24 cellular contexts compared by ENCODE assay signal in genomic region chr11:88375927-88376470, GRCh38.
"Had no signal": no experiment of that assay in that cellular context is flagged by ENCODE, and none has a peak within 500 bp of the region (broad histone marks: within the 10 kb centered on the region; RNA-seq: fewer than 3 reads in every experiment).

No MANE protein-coding gene starts in this region.

- H3K27ac Mint-ChIP-seq: activated naive CD4-positive, alpha-beta T cell treated with anti-CD3 and anti-CD28 coated beads for 36 hours; activated naive CD8-positive, alpha-beta T cell; activated T-helper 17 cell treated with anti-CD3 and anti-CD28 coated beads, Interleukin-2, amount 50 U/mL, for 72 hours had no signal

- H3K9me3 ChIP-seq: SJSA1 had no signal

- H3K9me3 Mint-ChIP-seq: activated naive CD4-positive, alpha-beta T cell treated with anti-CD3 and anti-CD28 coated beads for 36 hours; activated T-helper 17 cell treated with anti-CD3 and anti-CD28 coated beads, Interleukin-2, amount 50 U/mL, for 72 hours had no signal

- H3K4me1 ChIP-seq: adrenal gland, SJSA1 had no signal

- H3K4me3 Mint-ChIP-seq: activated naive CD4-positive, alpha-beta T cell treated with anti-CD3 and anti-CD28 coated beads for 36 hours; activated naive CD8-positive, alpha-beta T cell; activated T-helper 17 cell treated with anti-CD3 and anti-CD28 coated beads, Interleukin-2, amount 50 U/mL, for 72 hours had no signal

- H3K4me3 ChIP-seq: adrenal gland, SJSA1 had no signal

- H3K4me1 Mint-ChIP-seq: activated T-helper 17 cell treated with anti-CD3 and anti-CD28 coated beads, Interleukin-2, amount 50 U/mL, for 72 hours had no signal

- H3K27me3 ChIP-seq: adrenal gland, SJSA1 had no signal

- ATAC-seq: activated T-helper 17 cell treated with anti-CD3 and anti-CD28 coated beads, Interleukin-2, amount 50 U/mL, for 72 hours; PC-3; SK-N-SH treated with all-trans-retinoic acid at 6 μM for 48 hours had no signal

- H3K27ac ChIP-seq: adrenal gland, KMS-11, SJSA1 had no signal

- H3K36me3 ChIP-seq: adrenal gland, SJSA1 had no signal

- DNase-seq: activated CD4-positive, CD25-positive, alpha-beta regulatory T cell; activated gamma-delta T cell; activated naive CD4-positive, alpha-beta T cell treated with anti-CD3 and anti-CD28 coated beads for 36 hours; activated T-cell treated with anti-CD3 and anti-CD28 coated beads for 4 hours; activated T-cell treated with anti-CD3 and anti-CD28 coated beads, Interleukin-2, amount 50 U/mL, for 48 hours; adrenal gland; anterior cingulate cortex; cerebellar nuclear complex; NCI-H1092; NCI-H1417 treated with DMSO at 0.1 percent for 48 hours; NCI-H1694; NCI-H2029; NCI-H345; NCI-H510A; NCI-H526 treated with DMSO at 0.1 percent for 48 hours; PC-3; SHP77; SW 1271; T-helper 9 cell had no signal

- H3K27me3 Mint-ChIP-seq: activated naive CD8-positive, alpha-beta T cell; activated T-helper 17 cell treated with anti-CD3 and anti-CD28 coated beads, Interleukin-2, amount 50 U/mL, for 72 hours had no signal
